In the genomic region with DNA sequence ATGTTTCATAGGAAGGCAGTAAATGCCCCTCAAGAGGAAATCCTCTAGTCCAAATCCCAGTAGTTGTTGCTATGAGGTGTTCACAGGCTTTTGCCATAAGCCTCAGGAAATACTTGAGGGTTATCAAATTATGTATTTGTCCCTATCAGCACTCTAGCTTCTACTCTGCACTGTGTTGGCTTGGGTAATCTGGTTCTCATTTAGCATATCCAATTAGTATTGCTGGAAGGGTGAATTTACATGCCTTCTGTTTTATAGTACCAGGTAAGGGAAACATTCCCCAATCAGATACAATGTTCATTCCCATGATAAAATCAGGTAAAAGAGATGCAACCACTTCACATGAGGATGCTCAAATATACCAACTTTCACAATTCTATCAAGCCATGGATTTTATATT, we compare ENCODE assay signal across 26 cellular contexts.
"Had no signal": no experiment of that assay in that cellular context is flagged by ENCODE, and none has a peak within 500 bp of the region (broad histone marks: within the 10 kb centered on the region; RNA-seq: fewer than 3 reads in every experiment).

No MANE protein-coding gene starts in this region.

- H3K27me3 ChIP-seq: esophagus squamous epithelium, gastrocnemius medialis, heart right ventricle, left lung had no signal

- H3K36me3 ChIP-seq: esophagus squamous epithelium, gastrocnemius medialis, heart right ventricle, left lung, lower lobe of right lung had no signal

- H3K4me1 ChIP-seq: esophagus squamous epithelium, gastrocnemius medialis, left lung, lower lobe of right lung had no signal

- FAIRE-seq: endometrium, islet of Langerhans, keratinocyte had no signal

- H3K9me3 ChIP-seq: esophagus squamous epithelium, gastrocnemius medialis, lower lobe of right lung, mucosa of descending colon had no signal

- ATAC-seq: effector memory CD8-positive, alpha-beta T cell; esophagus mucosa; gastrocnemius medialis; heart right ventricle; left cardiac atrium; left lung; left ventricle myocardium superior; lower lobe of right lung; mucosa of descending colon; naive thymus-derived CD8-positive, alpha-beta T cell had no signal

- H3K4me3 ChIP-seq: esophagus squamous epithelium, gastrocnemius medialis, heart right ventricle, left lung, lower lobe of right lung, mucosa of descending colon had no signal

- H3K27ac ChIP-seq: epithelial cell of prostate, esophagus squamous epithelium, gastrocnemius medialis, heart right ventricle, left lung, lower lobe of right lung had no signal

- DNase-seq: cortex of kidney; effector CD8-positive, alpha-beta T cell; effector memory CD8-positive, alpha-beta T cell; endodermal cell; erythroblast; esophagus squamous epithelium; foreskin fibroblast; foreskin melanocyte; gastrocnemius medialis; glutamatergic neuron; head of caudate nucleus; heart right ventricle; hippocampal formation; left cardiac atrium; left lung; left ventricle myocardium superior; lower lobe of right lung; mesenchymal stem cell; mucosa of descending colon; naive B cell; naive thymus-derived CD8-positive, alpha-beta T cell had no signal
